In genomic region chr4:41212221-41213203, GRCh38 we compare ENCODE assay signal across 1 cellular context.
TF ChIP-seq lines count a peak whose summit lies in the region.

No MANE protein-coding gene starts in this region.

TF ChIP-seq in GM23338, 12 proteins besides CTCF, POLR2A, EP300 and RAD21 (continued from another document):
- TF ChIP-seq, protein P1, sequence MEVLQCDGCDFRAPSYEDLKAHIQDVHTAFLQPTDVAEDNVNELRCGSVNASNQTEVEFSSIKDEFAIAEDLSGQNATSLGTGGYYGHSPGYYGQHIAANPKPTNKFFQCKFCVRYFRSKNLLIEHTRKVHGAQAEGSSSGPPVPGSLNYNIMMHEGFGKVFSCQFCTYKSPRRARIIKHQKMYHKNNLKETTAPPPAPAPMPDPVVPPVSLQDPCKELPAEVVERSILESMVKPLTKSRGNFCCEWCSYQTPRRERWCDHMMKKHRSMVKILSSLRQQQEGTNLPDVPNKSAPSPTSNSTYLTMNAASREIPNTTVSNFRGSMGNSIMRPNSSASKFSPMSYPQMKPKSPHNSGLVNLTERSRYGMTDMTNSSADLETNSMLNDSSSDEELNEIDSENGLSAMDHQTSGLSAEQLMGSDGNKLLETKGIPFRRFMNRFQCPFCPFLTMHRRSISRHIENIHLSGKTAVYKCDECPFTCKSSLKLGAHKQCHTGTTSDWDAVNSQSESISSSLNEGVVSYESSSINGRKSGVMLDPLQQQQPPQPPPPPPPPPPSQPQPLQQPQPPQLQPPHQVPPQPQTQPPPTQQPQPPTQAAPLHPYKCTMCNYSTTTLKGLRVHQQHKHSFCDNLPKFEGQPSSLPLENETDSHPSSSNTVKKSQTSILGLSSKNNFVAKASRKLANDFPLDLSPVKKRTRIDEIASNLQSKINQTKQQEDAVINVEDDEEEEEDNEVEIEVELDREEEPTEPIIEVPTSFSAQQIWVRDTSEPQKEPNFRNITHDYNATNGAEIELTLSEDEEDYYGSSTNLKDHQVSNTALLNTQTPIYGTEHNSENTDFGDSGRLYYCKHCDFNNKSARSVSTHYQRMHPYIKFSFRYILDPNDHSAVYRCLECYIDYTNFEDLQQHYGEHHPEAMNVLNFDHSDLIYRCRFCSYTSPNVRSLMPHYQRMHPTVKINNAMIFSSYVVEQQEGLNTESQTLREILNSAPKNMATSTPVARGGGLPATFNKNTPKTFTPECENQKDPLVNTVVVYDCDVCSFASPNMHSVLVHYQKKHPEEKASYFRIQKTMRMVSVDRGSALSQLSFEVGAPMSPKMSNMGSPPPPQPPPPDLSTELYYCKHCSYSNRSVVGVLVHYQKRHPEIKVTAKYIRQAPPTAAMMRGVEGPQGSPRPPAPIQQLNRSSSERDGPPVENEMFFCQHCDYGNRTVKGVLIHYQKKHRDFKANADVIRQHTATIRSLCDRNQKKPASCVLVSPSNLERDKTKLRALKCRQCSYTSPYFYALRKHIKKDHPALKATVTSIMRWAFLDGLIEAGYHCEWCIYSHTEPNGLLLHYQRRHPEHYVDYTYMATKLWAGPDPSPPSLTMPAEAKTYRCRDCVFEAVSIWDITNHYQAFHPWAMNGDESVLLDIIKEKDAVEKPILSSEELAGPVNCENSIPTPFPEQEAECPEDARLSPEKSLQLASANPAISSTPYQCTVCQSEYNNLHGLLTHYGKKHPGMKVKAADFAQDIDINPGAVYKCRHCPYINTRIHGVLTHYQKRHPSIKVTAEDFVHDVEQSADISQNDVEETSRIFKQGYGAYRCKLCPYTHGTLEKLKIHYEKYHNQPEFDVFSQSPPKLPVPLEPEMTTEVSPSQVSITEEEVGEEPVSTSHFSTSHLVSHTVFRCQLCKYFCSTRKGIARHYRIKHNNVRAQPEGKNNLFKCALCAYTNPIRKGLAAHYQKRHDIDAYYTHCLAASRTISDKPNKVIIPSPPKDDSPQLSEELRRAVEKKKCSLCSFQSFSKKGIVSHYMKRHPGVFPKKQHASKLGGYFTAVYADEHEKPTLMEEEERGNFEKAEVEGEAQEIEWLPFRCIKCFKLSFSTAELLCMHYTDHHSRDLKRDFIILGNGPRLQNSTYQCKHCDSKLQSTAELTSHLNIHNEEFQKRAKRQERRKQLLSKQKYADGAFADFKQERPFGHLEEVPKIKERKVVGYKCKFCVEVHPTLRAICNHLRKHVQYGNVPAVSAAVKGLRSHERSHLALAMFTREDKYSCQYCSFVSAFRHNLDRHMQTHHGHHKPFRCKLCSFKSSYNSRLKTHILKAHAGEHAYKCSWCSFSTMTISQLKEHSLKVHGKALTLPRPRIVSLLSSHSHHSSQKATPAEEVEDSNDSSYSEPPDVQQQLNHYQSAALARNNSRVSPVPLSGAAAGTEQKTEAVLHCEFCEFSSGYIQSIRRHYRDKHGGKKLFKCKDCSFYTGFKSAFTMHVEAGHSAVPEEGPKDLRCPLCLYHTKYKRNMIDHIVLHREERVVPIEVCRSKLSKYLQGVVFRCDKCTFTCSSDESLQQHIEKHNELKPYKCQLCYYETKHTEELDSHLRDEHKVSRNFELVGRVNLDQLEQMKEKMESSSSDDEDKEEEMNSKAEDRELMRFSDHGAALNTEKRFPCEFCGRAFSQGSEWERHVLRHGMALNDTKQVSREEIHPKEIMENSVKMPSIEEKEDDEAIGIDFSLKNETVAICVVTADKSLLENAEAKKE (CRISPR knock-in tag; IDR thresholded peaks at IDR 0.05), result no peak
- TF ChIP-seq EZH2phosphoT487 (IDR thresholded peaks at IDR 0.05; ENCODE audit: unreplicated experiment), result no peak
- TF ChIP-seq CREB1 (CRISPR knock-in tag; IDR thresholded peaks at IDR 0.05; ENCODE audit: low read depth), result no peak
- TF ChIP-seq, protein P2, sequence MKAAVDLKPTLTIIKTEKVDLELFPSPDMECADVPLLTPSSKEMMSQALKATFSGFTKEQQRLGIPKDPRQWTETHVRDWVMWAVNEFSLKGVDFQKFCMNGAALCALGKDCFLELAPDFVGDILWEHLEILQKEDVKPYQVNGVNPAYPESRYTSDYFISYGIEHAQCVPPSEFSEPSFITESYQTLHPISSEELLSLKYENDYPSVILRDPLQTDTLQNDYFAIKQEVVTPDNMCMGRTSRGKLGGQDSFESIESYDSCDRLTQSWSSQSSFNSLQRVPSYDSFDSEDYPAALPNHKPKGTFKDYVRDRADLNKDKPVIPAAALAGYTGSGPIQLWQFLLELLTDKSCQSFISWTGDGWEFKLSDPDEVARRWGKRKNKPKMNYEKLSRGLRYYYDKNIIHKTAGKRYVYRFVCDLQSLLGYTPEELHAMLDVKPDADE (IDR thresholded peaks at IDR 0.05), result no peak
- no peak for TF ChIP-seq ZNF114 (CRISPR knock-in tag; IDR thresholded peaks at IDR 0.05)
- TF ChIP-seq NANOG (IDR thresholded peaks at IDR 0.05; ENCODE audit: borderline replicate concordance), result no peak
